In genomic region chr14:57657487-57657886, GRCh38 we compare ENCODE assay signal across 25 cellular contexts.
A peak's percentile ranks its signal among the peaks of the same experiment; 100 is the strongest.
DNase-seq lines count a peak whose midpoint lies in the region; ATAC-seq, FAIRE-seq and TF ChIP-seq lines count a peak whose summit lies in the region.
"Had no signal": no experiment of that assay in that cellular context is flagged by ENCODE, and none has a peak within 500 bp of the region (broad histone marks: within the 10 kb centered on the region; RNA-seq: fewer than 3 reads in every experiment).

No MANE protein-coding gene starts in this region.

- FAIRE-seq in HTR-8/SVneo (lab: Jason Lieb, UNC) (peak; percentile 72), GM12878 (lab: Jason Lieb, UNC) (no peak)
- FAIRE-seq: G401.6, GM18507, H54, islet of Langerhans had no signal

- TF ChIP-seq EP300 in GM12878 (IDR thresholded peaks at IDR 0.05; ENCODE audit: borderline replicate concordance in 1 of 2, control insufficient read depth in 1 of 2, low read depth in 2 of 2, low read length in 2 of 2) = no peak

- no peak overlapping the region for H3K4me2 ChIP-seq in GM12878 (ENCODE audit: control insufficient read depth, insufficient read depth)
- H3K4me2 ChIP-seq: neural progenitor cell, SK-N-SH had no signal

- H3K9me3 ChIP-seq in GM12878 (replicated peaks; ENCODE audit: control insufficient read depth, insufficient read depth, low read length) = no peaks in the 10 kb centered on the region
- H3K9me3 ChIP-seq: sigmoid colon, SK-N-SH had no signal

- peak; percentile 9 for DNase-seq in AG10803 (ENCODE audit: low read depth)
- DNase-seq in HTR-8/SVneo (ENCODE audit: insufficient read length, low spot score) = no peak
- no peak for DNase-seq in GM12878 (ENCODE audit: low read depth, low spot score)
- DNase-seq in iris pigment epithelial cell (ENCODE audit: low read depth) = peak; percentile 32
- DNase-seq in NOMO-1 treated with dmso at 0.1 percent for 144 hours (lab: John Stamatoyannopoulos, UW; ENCODE audit: unreplicated experiment) = no peak
- no peak for DNase-seq in AML-193 (lab: John Stamatoyannopoulos, UW)
- DNase-seq: activated naive CD4-positive, alpha-beta T cell treated with anti-CD3 and anti-CD28 coated beads, Interleukin-2, amount 10 ng/mL, durations not matched to agents 7 days and 5 days; amygdala; dermis blood vessel endothelial cell; Karpas-422; NCI-H187; NCI-H69; RPMI8226; sigmoid colon; SK-N-SH; stimulated activated naive CD4-positive, alpha-beta T cell treated with Interleukin-2 at 50 U/mL for 16 hours had no signal

- H3K36me3 ChIP-seq in GM12878 (ENCODE audit: control insufficient read depth in 2 of 2, insufficient read depth in 2 of 2, low read length in 1 of 2) = no peaks in the 10 kb centered on the region
- H3K36me3 ChIP-seq: gastroesophageal sphincter, neural progenitor cell, sigmoid colon had no signal

- CTCF ChIA-PET in GM12878 (lab: Yijun Ruan, JAX) = interaction anchor here (0.7 kb wide), 1 partner anchor 10 kb away, joined by 3 read pairs; no protein-coding TSS in a partner anchor

- BruUV-seq in GM12878 (replicated peaks; lab: Mats Ljungman, UMichigan) = no TSS peak

- SMC1A ChIA-PET in GM12878 (lab: Charles Lee; ENCODE audit: uncharacterized antibody, unreplicated experiment) = interaction anchor here (1.0 to 1.2 kb wide), 4 partner anchors 9 to 153 kb away, joined by 3 to 4 read pairs (median 3); no protein-coding TSS in a partner anchor

- H3K4me3 ChIP-seq in AG10803 (ENCODE audit: low read length) (no peak overlapping the region), GM12878 (no peak overlapping the region)
- H3K4me3 ChIP-seq: gastroesophageal sphincter, lung, neural progenitor cell, sigmoid colon had no signal

- no peaks in the 10 kb centered on the region for H4K20me1 ChIP-seq in GM12878 (ENCODE audit: control insufficient read depth, insufficient read depth)

- intact Hi-C loops in GM12878 (cut with micrococcal nuclease; ENCODE audit: unreplicated experiment) = no loop called here

- H3K4me1 ChIP-seq in GM12878 (ENCODE audit: control insufficient read depth, insufficient read depth, low read length) = no peaks in the 10 kb centered on the region

- H3K79me2 ChIP-seq in GM12878 (ENCODE audit: control insufficient read depth, insufficient read depth, low read length) = no peaks in the 10 kb centered on the region

- RAD21 ChIA-PET in GM12878 (lab: Charles Lee; ENCODE audit: unreplicated experiment) = no interaction called here

- 29% methylated on average over 5 of the region's 5 CpGs for WGBS in GM12878 (ENCODE audit: insufficient coverage, insufficient replicate concordance, low lambda C conversion rate, missing lambda C conversion rate)

- POLR2A ChIA-PET in GM12878 (lab: Charles Lee) = no interaction called here

- H3K27me3 ChIP-seq in GM12878 (replicated peaks in 1 of 2; ENCODE audit: control insufficient read depth in 2 of 2, insufficient read depth in 2 of 2, low read length in 1 of 2) = no peaks in the 10 kb centered on the region
- H3K27me3 ChIP-seq: gastroesophageal sphincter, neural progenitor cell, sigmoid colon had no signal

- no peak overlapping the region for H2AFZ ChIP-seq in GM12878 (ENCODE audit: control insufficient read depth, low read depth, low read length)
- H2AFZ ChIP-seq: neural progenitor cell had no signal

- H3K27ac ChIP-seq in GM12878 (ENCODE audit: control insufficient read depth, insufficient read depth) = no peak overlapping the region
- H3K27ac ChIP-seq: gastroesophageal sphincter, neural progenitor cell had no signal

- TF ChIP-seq CTCF in AG10803 (conservative IDR thresholded peaks at IDR 0.05; ENCODE audit: low read length) = no peak
- no peak for TF ChIP-seq CTCF in GM12878 (IDR thresholded peaks at IDR 0.05 in 2 of 3, conservative IDR thresholded peaks at IDR 0.05 in 1 of 3; ENCODE audit: control insufficient read depth in 2 of 3, extremely low read depth in 1 of 3, insufficient read depth in 1 of 3, low read depth in 3 of 3, low read length in 3 of 3)

- no peak overlapping the region for H3K9ac ChIP-seq in GM12878 (ENCODE audit: control insufficient read depth, insufficient read depth, low read length)
- H3K9ac ChIP-seq: neural progenitor cell, SK-N-SH had no signal

- no peak for TF ChIP-seq RAD21 in GM12878 (IDR thresholded peaks at IDR 0.05; ENCODE audit: insufficient read depth, low read depth, low read length)

- TF ChIP-seq POLR2A in GM12878 (IDR thresholded peaks at IDR 0.05; ENCODE audit: low read depth, low read length) = no peak

- in situ Hi-C loops in GM12878 (cut with MboI) = no loop called here

- peak; percentile 80 for ATAC-seq in GM12878
- ATAC-seq in GM21529 (IDR thresholded peaks at IDR 0.05; ENCODE audit: unreplicated experiment) = no peak
- no peak for ATAC-seq in HG02970 (IDR thresholded peaks at IDR 0.05; ENCODE audit: low FRiP score, unreplicated experiment)
- ATAC-seq: gastroesophageal sphincter had no signal

TF ChIP-seq in GM12878, 131 proteins besides CTCF, POLR2A, EP300 and RAD21:
- TF ChIP-seq FOXM1 (IDR thresholded peaks at IDR 0.05; ENCODE audit: low read depth, low read length) (no peak), MTA2 (IDR thresholded peaks at IDR 0.05; ENCODE audit: low read depth) (0 out of 2 replicates have a peak, but pooled peaks have one; percentile 16), BHLHE40 (IDR thresholded peaks at IDR 0.05; ENCODE audit: borderline replicate concordance in 1 of 2, low read depth in 2 of 2, low read length in 1 of 2) (peak in 1 of 2 experiments; percentile 69; a peak in 2 of 4 replicates)
TF ChIP-seq in GM12878: peak in this region for 2.

Comparison
In these comparisons a context has a peak if more than half of its experiments do, and no peak if none do; other contexts are left out.
1. DNase-seq: peak in AG10803 (single experiment) and iris pigment epithelial cell (single experiment); none in HTR-8/SVneo (single experiment), GM12878 (single experiment), NOMO-1 treated with dmso at 0.1 percent for 144 hours (single experiment) and AML-193 (0 of 2).